ENCODE assay signal across 7 cellular contexts in the genomic region with DNA sequence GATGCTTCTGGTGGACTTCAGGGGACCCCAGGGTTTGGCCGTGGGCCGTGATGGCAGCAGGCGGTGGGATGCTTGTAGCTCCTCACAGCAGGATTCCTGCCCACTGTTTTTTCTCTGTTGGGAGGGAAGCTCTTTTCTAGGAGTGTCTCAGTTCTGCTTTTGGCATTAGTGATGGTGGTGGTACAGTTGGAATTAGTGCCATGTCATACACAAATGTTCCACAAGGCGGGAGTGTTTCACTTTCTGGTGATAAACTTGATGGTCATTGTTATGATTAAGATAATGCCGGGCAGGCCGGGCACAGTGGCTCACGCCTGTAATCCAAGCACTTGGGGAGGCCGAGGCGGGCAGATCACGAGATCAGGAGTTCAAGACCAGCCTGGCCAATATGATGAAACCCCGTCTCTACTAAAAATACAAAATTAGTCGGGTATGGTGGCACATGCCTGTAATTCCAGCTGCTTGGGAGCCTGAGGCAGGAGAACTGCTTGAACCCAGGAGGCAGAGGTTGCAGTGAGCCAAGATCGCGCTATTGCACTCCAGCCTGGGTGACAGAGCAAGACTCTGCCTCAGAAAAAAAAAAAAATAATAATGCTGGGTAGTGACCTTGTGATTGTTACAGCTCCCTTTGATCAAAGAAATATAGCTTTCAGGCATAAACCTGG. TPM values are rescaled to one million over a fixed set of nuclear protein-coding genes. Genes with fewer than 3 reads are reported as not detected.
A peak's percentile ranks its signal among the peaks of the same experiment; 100 is the strongest.
DNase-seq lines count a peak whose midpoint lies in the region; FAIRE-seq and TF ChIP-seq lines count a peak whose summit lies in the region.
"Not testable (repeated sequence)": the region's sequence is repeated elsewhere in the genome, so short reads cannot be mapped to it uniquely, and the experiment has no call there.

No MANE protein-coding gene starts in this region.

- H3K4me2 ChIP-seq in H1 (ENCODE audit: insufficient read depth in 1 of 2, low read depth in 2 of 2, low read length in 2 of 2), result not testable (repeated sequence)

- not testable (repeated sequence) for H3K9ac ChIP-seq in H1 (replicated peaks in 1 of 4; ENCODE audit: extremely low read depth in 1 of 4, low read depth in 3 of 4, low read length in 3 of 4); kidney (ENCODE audit: low read length in 2 of 2)

- H3K23ac ChIP-seq in H1 (ENCODE audit: insufficient read length), result not testable (repeated sequence)

- not testable (repeated sequence) for TF ChIP-seq POLR2A in H1 (IDR thresholded peaks at IDR 0.05; ENCODE audit: control extremely low read depth in 1 of 2, low read depth in 2 of 2, low read length in 2 of 2); prostate gland (IDR thresholded peaks at IDR 0.05)

- H2AFZ ChIP-seq in H1 (ENCODE audit: low read length), result not testable (repeated sequence)

- H3K4me3 ChIP-seq in H1 (ENCODE audit: extremely low read depth in 1 of 4, insufficient read depth in 2 of 4, low read depth in 3 of 4, low read length in 4 of 4); kidney (ENCODE audit: low read length in 2 of 2); prostate gland: not testable (repeated sequence)

- H3K4me1 Mint-ChIP-seq in activated CD4-positive, alpha-beta memory T cell treated with anti-CD3 and anti-CD28 coated beads, Interleukin-2, amount 10 ng/mL, durations not matched to agents 7 days and 5 days, result not testable (repeated sequence)

- not testable (repeated sequence) for H3K79me1 ChIP-seq in H1 (ENCODE audit: low read depth, low read length)

- not testable (repeated sequence) for H3K27ac ChIP-seq in H1 (ENCODE audit: low read depth, low read length); kidney (ENCODE audit: low read depth in 2 of 2, low read length in 2 of 2); prostate gland

- H3K4me3 Mint-ChIP-seq in activated CD4-positive, alpha-beta memory T cell treated with anti-CD3 and anti-CD28 coated beads, Interleukin-2, amount 10 ng/mL, durations not matched to agents 7 days and 5 days, result not testable (repeated sequence)

- H3K36me3 Mint-ChIP-seq in activated CD4-positive, alpha-beta memory T cell treated with anti-CD3 and anti-CD28 coated beads, Interleukin-2, amount 10 ng/mL, durations not matched to agents 7 days and 5 days (ENCODE audit: low read depth), result peaks cover 22% of the 10 kb centered on the region

- TF ChIP-seq CTCF in H1 (IDR thresholded peaks at IDR 0.05; ENCODE audit: control extremely low read depth in 1 of 3, insufficient read depth in 1 of 3, low read depth in 1 of 3, low read length in 3 of 3) (peak in 2 of 3 experiments; percentile 51 to 57; a peak in 3 of 4 replicates), kidney (IDR thresholded peaks at IDR 0.05; ENCODE audit: borderline replicate concordance, extremely low read depth, insufficient read depth) (peak; percentile 70), prostate gland (IDR thresholded peaks at IDR 0.05) (peak; percentile 49 to 89 (median 78))

- H4K5ac ChIP-seq in H1 (ENCODE audit: insufficient read length, low read depth, low read length), result not testable (repeated sequence)

- not testable (repeated sequence) for H2AK5ac ChIP-seq in H1 (ENCODE audit: low read depth, low read length)

- H4K8ac ChIP-seq in H1 (ENCODE audit: extremely low read depth, insufficient read depth, low read length), result not testable (repeated sequence)

- WGBS in H1 (ENCODE audit: extremely low coverage in 1 of 2, insufficient coverage in 1 of 2, insufficient read length in 1 of 2, insufficient replicate concordance in 2 of 2, low coverage in 1 of 2, low lambda C conversion rate in 2 of 2, missing lambda C conversion rate in 1 of 2), 2 experiments, result 86% methylated on average over 13 of the region's 14 CpGs; no CpG with 5 or more reads in 1 of the 2 experiments
- 35% methylated on average over 14 of the region's 14 CpGs for WGBS in prostate gland

- not testable (repeated sequence) for H2BK15ac ChIP-seq in H1 (ENCODE audit: low read length)

- H3K27ac Mint-ChIP-seq in activated CD4-positive, alpha-beta memory T cell treated with anti-CD3 and anti-CD28 coated beads, Interleukin-2, amount 10 ng/mL, durations not matched to agents 7 days and 5 days, result not testable (repeated sequence)

- CTCF ChIA-PET in activated CD4-positive, alpha-beta memory T cell treated with anti-CD3 and anti-CD28 coated beads, Interleukin-2, amount 10 ng/mL, durations not matched to agents 7 days and 5 days (lab: Charles Lee), result interaction anchor here (0.6 to 2.6 kb wide), 8 partner anchors 9 to 1046 kb away, joined by 3 to 8 read pairs (median 4); no protein-coding TSS in a partner anchor
- CTCF ChIA-PET in H1 (lab: Charles Lee; ENCODE audit: partially characterized antibody), result interaction anchor here (0.6 to 2.9 kb wide), 24 partner anchors 9 to 501 kb away, joined by 3 to 26 read pairs (median 4); a partner anchor contains a TSS

- H2BK12ac ChIP-seq in H1 (ENCODE audit: low read depth, low read length), result not testable (repeated sequence)

- not testable (repeated sequence) for H3K27me3 ChIP-seq in H1 (replicated peaks in 1 of 4; ENCODE audit: control insufficient read depth in 3 of 4, extremely low read depth in 1 of 4, insufficient read depth in 3 of 4, low read length in 3 of 4); prostate gland (replicated peaks; ENCODE audit: insufficient read depth)

- not testable (repeated sequence) for H3K79me2 ChIP-seq in H1 (ENCODE audit: control insufficient read depth in 1 of 2, insufficient read depth in 2 of 2, low read length in 2 of 2)

- not testable (repeated sequence) for H3K23me2 ChIP-seq in H1 (ENCODE audit: low read depth, low read length)

- FAIRE-seq in G401.6 (lab: Jason Lieb, UNC), result peak; percentile 78
- FAIRE-seq in H1 (lab: Jason Lieb, UNC); kidney (lab: Jason Lieb, UNC): not testable (repeated sequence)

- not testable (repeated sequence) for H3K14ac ChIP-seq in H1 (ENCODE audit: insufficient read length)

- not testable (repeated sequence) for H4K20me1 ChIP-seq in H1 (replicated peaks in 1 of 2; ENCODE audit: control insufficient read depth in 1 of 2, insufficient read depth in 2 of 2, low read length in 2 of 2)

- intact Hi-C loops in kidney (cut with DNase I), result loop anchor here (10.0 kb wide), 1 partner anchor 47 kb away; no protein-coding TSS in a partner anchor
- intact Hi-C loops in prostate gland (cut with DNase I), result loop anchor here (1.0 kb wide), 1 partner anchor 51 kb away; no protein-coding TSS in a partner anchor

- H4K91ac ChIP-seq in H1 (replicated peaks; ENCODE audit: insufficient read length, low read length), result not testable (repeated sequence)

- not testable (repeated sequence) for H2BK5ac ChIP-seq in H1 (ENCODE audit: low read depth, low read length)

- peaks cover 13 to 39% (median 27%) of the 10 kb centered on the region in 4 experiments; a peak in 6 of 8 replicates for H3K36me3 ChIP-seq in H1 (ENCODE audit: control insufficient read depth in 2 of 4, insufficient read depth in 4 of 4, low read length in 3 of 4)
- H3K36me3 ChIP-seq in kidney (ENCODE audit: control insufficient read depth in 1 of 2, insufficient read depth in 2 of 2, low read length in 2 of 2), result peaks cover 26 to 37% of the 10 kb centered on the region in 2 donors
- H3K36me3 ChIP-seq in prostate gland, result not testable (repeated sequence)

- not testable (repeated sequence) for TF ChIP-seq EP300 in H1 (IDR thresholded peaks at IDR 0.05; ENCODE audit: borderline replicate concordance in 1 of 2, low read depth in 2 of 2, low read length in 2 of 2)

- not testable (repeated sequence) for H3K27me3 Mint-ChIP-seq in activated CD4-positive, alpha-beta memory T cell treated with anti-CD3 and anti-CD28 coated beads, Interleukin-2, amount 10 ng/mL, durations not matched to agents 7 days and 5 days

- H2BK20ac ChIP-seq in H1 (ENCODE audit: low read length), result not testable (repeated sequence)

- DNase-seq in LHCN-M2 (ENCODE audit: low read depth) (peak; percentile 77), OCI-M1 (lab: John Stamatoyannopoulos, UW) (peak; percentile 96), H1 (ENCODE audit: low read depth in 1 of 2, low spot score in 2 of 2) (peak in 1 of 2 experiments; percentile 67), kidney (peak; percentile 70), prostate gland (ENCODE audit: low spot score) (peak; percentile 64)
- DNase-seq in activated CD4-positive, alpha-beta memory T cell treated with anti-CD3 and anti-CD28 coated beads, Interleukin-2, amount 10 ng/mL, durations not matched to agents 7 days and 5 days, result peak; percentile 32

- not testable (repeated sequence) for H3K56ac ChIP-seq in H1 (replicated peaks; ENCODE audit: insufficient read length, low read depth, low read length)

- H3K18ac ChIP-seq in H1 (ENCODE audit: extremely low read depth, low read length), result not testable (repeated sequence)

- not testable (repeated sequence) for H3K4me1 ChIP-seq in H1 (replicated peaks in 1 of 4; ENCODE audit: control insufficient read depth in 3 of 4, insufficient read depth in 4 of 4, low read length in 3 of 4); kidney (ENCODE audit: control insufficient read depth in 1 of 2, insufficient read depth in 1 of 2, low read depth in 1 of 2, low read length in 2 of 2); prostate gland (replicated peaks)

- not testable (repeated sequence) for H3K4ac ChIP-seq in H1 (replicated peaks; ENCODE audit: insufficient read length, low read depth, low read length)

- H3K9me3 ChIP-seq in H1 (ENCODE audit: insufficient read depth in 2 of 2, low read depth in 1 of 2, low read length in 1 of 2); kidney (ENCODE audit: control insufficient read depth in 1 of 2, low read length in 2 of 2); prostate gland: not testable (repeated sequence)

- POLR2A ChIA-PET in activated CD4-positive, alpha-beta memory T cell treated with anti-CD3 and anti-CD28 coated beads, Interleukin-2, amount 10 ng/mL, durations not matched to agents 7 days and 5 days (lab: Charles Lee), result not testable (repeated sequence)
- POLR2A ChIA-PET in H1 (lab: Charles Lee; ENCODE audit: partially characterized antibody), result interaction anchor here (0.9 to 2.6 kb wide), 3 partner anchors 11 to 44 kb away, joined by 4 to 10 read pairs (median 4); no protein-coding TSS in a partner anchor

- H2BK120ac ChIP-seq in H1 (replicated peaks; ENCODE audit: low read depth, low read length), result not testable (repeated sequence)

- peak; percentile 65 to 71 for TF ChIP-seq RAD21 in H1 (IDR thresholded peaks at IDR 0.05 in 1 of 2, conservative IDR thresholded peaks at IDR 0.05 in 1 of 2; ENCODE audit: low read depth in 2 of 2, low read length in 2 of 2)

- H3K9me3 Mint-ChIP-seq in activated CD4-positive, alpha-beta memory T cell treated with anti-CD3 and anti-CD28 coated beads, Interleukin-2, amount 10 ng/mL, durations not matched to agents 7 days and 5 days, result not testable (repeated sequence)

RNA-seq across cellular contexts. Expression of a gene that starts 21.4 kb away (rescaled TPM):
- total RNA-seq in LHCN-M2 (2014; rRNA removed) (189 and 221 TPM in 2 replicates), kidney (72.8 TPM), prostate gland (100 to 1,000 TPM in 1 of 2 donors, 10 to 100 TPM in 1; 77.1 to 151 TPM)
- polyA plus RNA-seq in LHCN-M2 (2012), result 253 TPM
- total RNA-seq in activated CD4-positive, alpha-beta memory T cell treated with anti-CD3 and anti-CD28 coated beads, Interleukin-2, amount 10 ng/mL, durations not matched to agents 7 days and 5 days, result 10 to 100 TPM; 80.8 to 84.3 TPM
- total RNA-seq in H1 (2021; fragmentation: NEBNext Ultra II Directional; extraction: Animal tissue kit (Norgen Biotek cat#: 25700)), result 331 and 340 TPM in 2 replicates
- polyA plus RNA-seq in H1 (2011; rRNA removed) (191 and 227 TPM in 2 replicates), kidney (ENCODE audit: insufficient read depth, low read depth, low replicate concordance) (95.1 TPM)
- polyA plus RNA-seq in H1 (2011; cell fraction: cytosol; rRNA removed), result 167 TPM
- polyA plus RNA-seq in H1 (2011; cell fraction: nucleus; rRNA removed), result 268 TPM
- 293 to 422 TPM (median 413 TPM) in 4 replicates for polyA plus RNA-seq in H1 (2012, experiment 1 of 2)
- polyA plus RNA-seq in H1 (2012, experiment 2 of 2), result 448 TPM
- 229 TPM for polyA plus RNA-seq in H1 (2013, experiment 1 of 2)
- 225 TPM for polyA plus RNA-seq in H1 (2013, experiment 2 of 2)
- polyA minus RNA-seq in H1 (2011; rRNA and poly(A)+ RNA removed), result 244 and 265 TPM in 2 replicates
- polyA minus RNA-seq in H1 (2011; cell fraction: cytosol; rRNA and poly(A)+ RNA removed), result 132 TPM
- polyA minus RNA-seq in H1 (2011; cell fraction: nucleus; rRNA and poly(A)+ RNA removed), result 90.0 TPM

RNA-seq across cellular contexts. Expression of a gene that starts 52.7 kb away (rescaled TPM):
- total RNA-seq in LHCN-M2 (2014; rRNA removed) (10.0 and 14.5 TPM in 2 replicates), kidney (21.9 TPM), prostate gland (10 to 100 TPM; 21.8 to 34.8 TPM)
- 21.3 TPM for polyA plus RNA-seq in LHCN-M2 (2012)
- total RNA-seq in activated CD4-positive, alpha-beta memory T cell treated with anti-CD3 and anti-CD28 coated beads, Interleukin-2, amount 10 ng/mL, durations not matched to agents 7 days and 5 days, result 10 to 100 TPM; 13.5 to 15.2 TPM
- total RNA-seq in H1 (2021; fragmentation: NEBNext Ultra II Directional; extraction: Animal tissue kit (Norgen Biotek cat#: 25700)), result 15.7 and 20.3 TPM in 2 replicates
- polyA plus RNA-seq in H1 (2011; rRNA removed) (7.8 and 9.2 TPM in 2 replicates), kidney (ENCODE audit: insufficient read depth, low read depth, low replicate concordance) (45.1 TPM)
- 9.1 TPM for polyA plus RNA-seq in H1 (2011; cell fraction: cytosol; rRNA removed)
- polyA plus RNA-seq in H1 (2011; cell fraction: nucleus; rRNA removed), result 10.4 TPM
- polyA plus RNA-seq in H1 (2012, experiment 1 of 2), result 13.9 to 20.0 TPM (median 15.4 TPM) in 4 replicates
- 8.4 TPM for polyA plus RNA-seq in H1 (2012, experiment 2 of 2)
- 35.0 TPM for polyA plus RNA-seq in H1 (2013, experiment 1 of 2)
- polyA plus RNA-seq in H1 (2013, experiment 2 of 2), result 30.2 TPM
- 2.6 and 3.2 TPM in 2 replicates for polyA minus RNA-seq in H1 (2011; rRNA and poly(A)+ RNA removed)
- polyA minus RNA-seq in H1 (2011; cell fraction: cytosol; rRNA and poly(A)+ RNA removed), result 5.4 TPM
- polyA minus RNA-seq in H1 (2011; cell fraction: nucleus; rRNA and poly(A)+ RNA removed), result 15.0 TPM
